19 cellular contexts compared by ENCODE assay signal in genomic region chr3:173839859-173840258, GRCh38.
DNase-seq lines count a peak whose midpoint lies in the region; ATAC-seq, FAIRE-seq and TF ChIP-seq lines count a peak whose summit lies in the region.
"Had no signal": no experiment of that assay in that cellular context is flagged by ENCODE, and none has a peak within 500 bp of the region (broad histone marks: within the 10 kb centered on the region; RNA-seq: fewer than 3 reads in every experiment).

No MANE protein-coding gene starts in this region.

- TF ChIP-seq EP300 in A549 (IDR thresholded peaks at IDR 0.05): no peak

- no peak overlapping the region for H2BK120ac ChIP-seq in IMR-90 (ENCODE audit: low read depth, low read length)

- dilution Hi-C loops in IMR-90 (cut with HindIII; ENCODE audit: low sequenced_read_pairs, unreplicated experiment): no loop called here

- no peak overlapping the region for H4K8ac ChIP-seq in IMR-90 (ENCODE audit: low read depth in 2 of 2, low read length in 2 of 2)

- H3K79me1 ChIP-seq in IMR-90 (ENCODE audit: low read depth in 1 of 2, low read length in 2 of 2): no peaks in the 10 kb centered on the region

- H3K27ac ChIP-seq in 22Rv1 (peak overlapping the region; percentile 76), A549 (no peak overlapping the region), IMR-90 (ENCODE audit: insufficient read depth, low read length) (no peak overlapping the region)
- H3K27ac ChIP-seq: BLaER1 had no signal

- no peak overlapping the region for H2AK9ac ChIP-seq in IMR-90 (replicated peaks; ENCODE audit: low read depth, low read length, poor library complexity)

- 29% methylated on average over 3 of the region's 3 CpGs for WGBS in A549 (ENCODE audit: missing lambda C conversion rate)
- no CpG with 5 or more reads among the region's 3 CpGs for WGBS in IMR-90 (ENCODE audit: extremely low coverage in 2 of 2, insufficient read length in 1 of 2), 2 experiments

- CTCF ChIA-PET in A549 (lab: Yijun Ruan, JAX) (no interaction called here), IMR-90 (lab: Yijun Ruan, JAX) (no interaction called here)

- H3K4me2 ChIP-seq in A549: no peak overlapping the region
- H3K4me2 ChIP-seq in IMR-90 (ENCODE audit: low read depth, low read length): no peak overlapping the region
- H3K4me2 ChIP-seq: BLaER1 had no signal

- H2AFZ ChIP-seq in IMR-90 (replicated peaks; ENCODE audit: low read length, poor library complexity): no peak overlapping the region

- FAIRE-seq in A549 (lab: Jason Lieb, UNC): no peak
- FAIRE-seq: D721Med, G401.6, GM12891, GM19239 had no signal

- H4K5ac ChIP-seq in IMR-90 (ENCODE audit: low read depth, low read length): no peak overlapping the region

- no peaks in the 10 kb centered on the region for H3K36me3 ChIP-seq in IMR-90 (ENCODE audit: control insufficient read depth, insufficient read depth, low read length)
- H3K36me3 ChIP-seq: BE2C, BLaER1 had no signal

- H3K4ac ChIP-seq in IMR-90 (ENCODE audit: low read depth, low read length): no peak overlapping the region

- H3K18ac ChIP-seq in IMR-90 (ENCODE audit: low read depth, low read length): no peak overlapping the region

- H3K4me1 ChIP-seq in A549: no peaks in the 10 kb centered on the region
- no peaks in the 10 kb centered on the region for H3K4me1 ChIP-seq in IMR-90 (ENCODE audit: control insufficient read depth, insufficient read depth, low read length)
- H3K4me1 ChIP-seq: BE2C, BLaER1, Caco-2 had no signal

- no peak overlapping the region for H3K14ac ChIP-seq in IMR-90 (replicated peaks; ENCODE audit: low read depth, low read length)

- no peak overlapping the region for H2BK15ac ChIP-seq in IMR-90 (ENCODE audit: low read depth, low read length)

- H3K9me3 ChIP-seq in A549 (no peaks in the 10 kb centered on the region), IMR-90 (ENCODE audit: control insufficient read depth, insufficient read depth, low read length) (no peaks in the 10 kb centered on the region)
- H3K9me3 ChIP-seq: BE2C, BLaER1, Caco-2 had no signal

- TF ChIP-seq POLR2A in A549 (IDR thresholded peaks at IDR 0.05; ENCODE audit: low read length): no peak
- no peak for TF ChIP-seq POLR2A in IMR-90 (IDR thresholded peaks at IDR 0.05; ENCODE audit: low read depth, low read length)

- no peaks in the 10 kb centered on the region for H3K9me1 ChIP-seq in IMR-90 (ENCODE audit: insufficient read depth, low read length)

- DNase-seq in A549 (ENCODE audit: low read depth in 1 of 2, low spot score in 1 of 2) (no peak), IMR-90 (no peak), germinal center (ENCODE audit: low spot score) (no peak)
- DNase-seq: ACHN; BE2C; C1 segment of cervical spinal cord; Caco-2; Calu3; CD4-positive, alpha-beta T cell; CD8-positive, alpha-beta T cell; DMS79 treated with DMSO at 0.1 percent for 48 hours; GF-D8 had no signal

- no peak overlapping the region for H2BK5ac ChIP-seq in IMR-90 (ENCODE audit: low read depth, low read length, poor library complexity, severe bottlenecking)

- H3K4me3 ChIP-seq in A549 (no peak overlapping the region), IMR-90 (ENCODE audit: insufficient read depth, low read depth, low read length) (no peak overlapping the region)
- H3K4me3 ChIP-seq: BLaER1 had no signal

- no peak for TF ChIP-seq RAD21 in A549 (conservative IDR thresholded peaks at IDR 0.05 in 1 of 2, IDR thresholded peaks at IDR 0.05 in 1 of 2)
- no peak for TF ChIP-seq RAD21 in IMR-90 (IDR thresholded peaks at IDR 0.05; ENCODE audit: low read length)

- H3K9ac ChIP-seq in IMR-90 (ENCODE audit: low read depth, low read length): no peak overlapping the region
- H3K9ac ChIP-seq: BLaER1 had no signal

- intact Hi-C loops in IMR-90 (cut with micrococcal nuclease): no loop called here

- H4K20me1 ChIP-seq in IMR-90 (ENCODE audit: insufficient read depth, low read length): no peaks in the 10 kb centered on the region
- H4K20me1 ChIP-seq: BLaER1 had no signal

- no peaks in the 10 kb centered on the region for H3K27me3 ChIP-seq in IMR-90 (ENCODE audit: control insufficient read depth, insufficient read depth, low read length)
- H3K27me3 ChIP-seq: BE2C, BLaER1 had no signal

- POLR2A ChIA-PET in A549 (lab: Yijun Ruan, JAX) (no interaction called here), IMR-90 (lab: Charles Lee; ENCODE audit: unreplicated experiment) (no interaction called here)

- H3K23ac ChIP-seq in IMR-90 (ENCODE audit: low read depth, low read length): no peak overlapping the region

- TF ChIP-seq CTCF in 22Rv1 (IDR thresholded peaks at IDR 0.05) (no peak), A549 (IDR thresholded peaks at IDR 0.05) (no peak), IMR-90 (conservative IDR thresholded peaks at IDR 0.05; ENCODE audit: low read depth, low read length) (no peak)

- in situ Hi-C loops in IMR-90 (cut with MboI; ENCODE audit: low sequenced_read_pairs): no loop called here

- no peak overlapping the region for H3K56ac ChIP-seq in IMR-90 (ENCODE audit: extremely low read depth, insufficient read depth, low read length)

- H4K91ac ChIP-seq in IMR-90 (ENCODE audit: insufficient read depth, low read depth, low read length): no peak overlapping the region

- ATAC-seq in A549 (no peak), IMR-90 (ENCODE audit: low read depth) (no peak), HG03460 (IDR thresholded peaks at IDR 0.05; ENCODE audit: unreplicated experiment) (no peak)
- ATAC-seq: CD8-positive, alpha-beta T cell had no signal

- no peak overlapping the region for H2BK20ac ChIP-seq in IMR-90 (ENCODE audit: low read depth, low read length)

- no TSS peak for BruUV-seq in IMR-90 (replicated peaks; lab: Mats Ljungman, UMichigan)

- H2AK5ac ChIP-seq in IMR-90 (ENCODE audit: low read depth, low read length): no peak overlapping the region

TF ChIP-seq in A549, 52 proteins besides CTCF, POLR2A, EP300 and RAD21:
- no peak for TF ChIP-seq BHLHE40 (IDR thresholded peaks at IDR 0.05; ENCODE audit: low read depth, low read length)
- TF ChIP-seq MAX (IDR thresholded peaks at IDR 0.05): no peak
- TF ChIP-seq TP53 (CRISPR knock-in tag; IDR thresholded peaks at IDR 0.05): no peak
- no peak for TF ChIP-seq RFX5 (IDR thresholded peaks at IDR 0.05)
- no peak for TF ChIP-seq MYC (IDR thresholded peaks at IDR 0.05; ENCODE audit: borderline replicate concordance, low read length)
- peak; percentile 35 for TF ChIP-seq MAFK (IDR thresholded peaks at IDR 0.05; ENCODE audit: partially characterized antibody)
- TF ChIP-seq HOXB5 (CRISPR knock-in tag; IDR thresholded peaks at IDR 0.05): no peak
- TF ChIP-seq ZNF302 (CRISPR knock-in tag; IDR thresholded peaks at IDR 0.05): no peak
- TF ChIP-seq HES2 (IDR thresholded peaks at IDR 0.05): no peak

TF ChIP-seq in IMR-90, 13 proteins besides CTCF, POLR2A, EP300 and RAD21:
- TF ChIP-seq MAFK (IDR thresholded peaks at IDR 0.05; ENCODE audit: low read depth, low read length) (peak; percentile 53), RCOR1 (IDR thresholded peaks at IDR 0.05; ENCODE audit: insufficient replicate concordance, low read length) (no peak)
